In genomic region chr10:36172574-36172973, GRCh38 we compare ENCODE assay signal across 14 cellular contexts.
DNase-seq lines count a peak whose midpoint lies in the region; ATAC-seq and TF ChIP-seq lines count a peak whose summit lies in the region.
"Had no signal": no experiment of that assay in that cellular context is flagged by ENCODE, and none has a peak within 500 bp of the region (broad histone marks: within the 10 kb centered on the region; RNA-seq: fewer than 3 reads in every experiment).

No MANE protein-coding gene starts in this region.

- H3K27me3 ChIP-seq in GM23338 (ENCODE audit: insufficient read depth) (no peaks in the 10 kb centered on the region), smooth muscle cell (ENCODE audit: low read depth) (no peaks in the 10 kb centered on the region)

- H3K27me3 Mint-ChIP-seq in GM23338 (ENCODE audit: insufficient read depth, low read depth, poor library complexity) (no peaks in the 10 kb centered on the region), glutamatergic neuron (ENCODE audit: unreplicated experiment) (peaks cover 5% of the 10 kb centered on the region)
- no peaks in the 10 kb centered on the region for H3K27me3 Mint-ChIP-seq in activated CD8-positive, alpha-beta T cell treated with anti-CD3 and anti-CD28 coated beads for 36 hours
- H3K27me3 Mint-ChIP-seq: activated naive CD8-positive, alpha-beta T cell treated with anti-CD3 and anti-CD28 coated beads, Interleukin-2, amount 10 ng/mL, durations not matched to agents 7 days and 5 days; T-cell had no signal

- H3K9ac ChIP-seq in smooth muscle cell (ENCODE audit: low read depth), result peak overlapping the region; percentile 48

- CTCF ChIA-PET in activated CD8-positive, alpha-beta T cell treated with anti-CD3 and anti-CD28 coated beads for 36 hours (lab: Charles Lee), result no interaction called here

- no peaks in the 10 kb centered on the region for H3K9me3 ChIP-seq in smooth muscle cell (replicated peaks; ENCODE audit: low read depth)

- ATAC-seq in GM23338 (no peak), HG03439 (IDR thresholded peaks at IDR 0.05; ENCODE audit: unreplicated experiment) (no peak), GM19397 (IDR thresholded peaks at IDR 0.05; ENCODE audit: unreplicated experiment) (no peak)
- ATAC-seq in activated CD8-positive, alpha-beta T cell treated with anti-CD3 and anti-CD28 coated beads for 36 hours, result no peak
- ATAC-seq: stimulated activated effector memory CD8-positive, alpha-beta T cell treated with anti-CD3 and anti-CD28 coated beads, Interleukin-12 subunit alpha, Interleukin-12 subunit beta, amount 100 ng/mL, for 72 hours; T-cell had no signal

- H3K9me2 ChIP-seq in GM23338 (ENCODE audit: insufficient read depth), result no peaks in the 10 kb centered on the region

- no peak overlapping the region for H3K27ac Mint-ChIP-seq in GM23338
- peak overlapping the region; percentile 48 for H3K27ac Mint-ChIP-seq in glutamatergic neuron (ENCODE audit: unreplicated experiment)
- H3K27ac Mint-ChIP-seq in activated CD8-positive, alpha-beta T cell treated with anti-CD3 and anti-CD28 coated beads for 36 hours, result no peak overlapping the region
- H3K27ac Mint-ChIP-seq: activated naive CD8-positive, alpha-beta T cell treated with anti-CD3 and anti-CD28 coated beads, Interleukin-2, amount 10 ng/mL, durations not matched to agents 7 days and 5 days; stimulated activated effector memory CD8-positive, alpha-beta T cell treated with anti-CD3 and anti-CD28 coated beads, Interleukin-12 subunit alpha, Interleukin-12 subunit beta, amount 100 ng/mL, for 72 hours; T-cell had no signal

- WGBS in smooth muscle cell (ENCODE audit: low lambda C conversion rate), result 11% methylated on average over 4 of the region's 4 CpGs

- no peak for TF ChIP-seq CTCF in GM23338 (conservative IDR thresholded peaks at IDR 0.05; ENCODE audit: low read depth in 2 of 2)
- TF ChIP-seq CTCF in WI38 (IDR thresholded peaks at IDR 0.05; ENCODE audit: low read depth, low read length), result no peak
- TF ChIP-seq CTCF in glutamatergic neuron (IDR thresholded peaks at IDR 0.05; ENCODE audit: partially characterized antibody, unreplicated experiment), result no peak
- TF ChIP-seq CTCF in smooth muscle cell (IDR thresholded peaks at IDR 0.05; ENCODE audit: borderline replicate concordance, insufficient read depth, poor library complexity, severe bottlenecking), result no peak
- no peak for TF ChIP-seq CTCF in activated CD8-positive, alpha-beta T cell treated with anti-CD3 and anti-CD28 coated beads for 36 hours (IDR thresholded peaks at IDR 0.05)

- H3K36me3 Mint-ChIP-seq in GM23338 (ENCODE audit: low read depth) (no peaks in the 10 kb centered on the region), glutamatergic neuron (ENCODE audit: unreplicated experiment) (no peaks in the 10 kb centered on the region)
- no peaks in the 10 kb centered on the region for H3K36me3 Mint-ChIP-seq in activated CD8-positive, alpha-beta T cell treated with anti-CD3 and anti-CD28 coated beads for 36 hours (ENCODE audit: low read depth)
- H3K36me3 Mint-ChIP-seq: activated naive CD8-positive, alpha-beta T cell treated with anti-CD3 and anti-CD28 coated beads, Interleukin-2, amount 10 ng/mL, durations not matched to agents 7 days and 5 days; stimulated activated effector memory CD8-positive, alpha-beta T cell treated with anti-CD3 and anti-CD28 coated beads, Interleukin-12 subunit alpha, Interleukin-12 subunit beta, amount 100 ng/mL, for 72 hours; T-cell had no signal

- DNase-seq in GM23338 (ENCODE audit: low spot score) (no peak), glutamatergic neuron (no peak), smooth muscle cell (lab: John Stamatoyannopoulos, UW; ENCODE audit: unreplicated experiment) (no peak), NCI-H524 treated with DMSO at 0.1 percent for 48 hours (lab: John Stamatoyannopoulos, UW) (no peak)
- DNase-seq in activated CD8-positive, alpha-beta T cell treated with anti-CD3 and anti-CD28 coated beads for 36 hours, result no peak
- DNase-seq: activated CD8-positive, alpha-beta memory T cell treated with anti-CD3 and anti-CD28 coated beads for 24 hours; activated naive CD8-positive, alpha-beta T cell treated with anti-CD3 and anti-CD28 coated beads, Interleukin-2, amount 10 ng/mL, durations not matched to agents 7 days and 5 days; DMS79 treated with DMSO at 0.1 percent for 48 hours; NCI-H1105 treated with DMSO at 0.1 percent for 48 hours; T-cell had no signal

- POLR2A ChIA-PET in activated CD8-positive, alpha-beta T cell treated with anti-CD3 and anti-CD28 coated beads for 36 hours (lab: Charles Lee), result no interaction called here

- no peak overlapping the region for H3K4me3 ChIP-seq in GM23338
- H3K4me3 ChIP-seq in WI38 (ENCODE audit: low read depth, low read length), result peak overlapping the region; percentile 32
- no peak overlapping the region for H3K4me3 ChIP-seq in smooth muscle cell

- H3K27ac ChIP-seq in GM23338 (ENCODE audit: low read depth), result no peak overlapping the region
- peak overlapping the region; percentile 79 for H3K27ac ChIP-seq in smooth muscle cell (ENCODE audit: low read depth)

- H3K4me1 ChIP-seq in GM23338 (ENCODE audit: insufficient read depth), result peaks cover 48% of the 10 kb centered on the region
- peaks cover 8% of the 10 kb centered on the region for H3K4me1 ChIP-seq in smooth muscle cell (ENCODE audit: low read depth)

- peaks cover 48% of the 10 kb centered on the region for H3K4me1 Mint-ChIP-seq in GM23338
- peaks cover 11% of the 10 kb centered on the region for H3K4me1 Mint-ChIP-seq in glutamatergic neuron (ENCODE audit: low read depth, unreplicated experiment)
- no peaks in the 10 kb centered on the region for H3K4me1 Mint-ChIP-seq in activated CD8-positive, alpha-beta T cell treated with anti-CD3 and anti-CD28 coated beads for 36 hours (ENCODE audit: low read depth)
- H3K4me1 Mint-ChIP-seq: activated naive CD8-positive, alpha-beta T cell treated with anti-CD3 and anti-CD28 coated beads, Interleukin-2, amount 10 ng/mL, durations not matched to agents 7 days and 5 days; stimulated activated effector memory CD8-positive, alpha-beta T cell treated with anti-CD3 and anti-CD28 coated beads, Interleukin-12 subunit alpha, Interleukin-12 subunit beta, amount 100 ng/mL, for 72 hours; T-cell had no signal

- H3K36me3 ChIP-seq in GM23338 (ENCODE audit: insufficient read depth) (no peaks in the 10 kb centered on the region), smooth muscle cell (ENCODE audit: low read depth) (no peaks in the 10 kb centered on the region)

- intact Hi-C loops in activated CD8-positive, alpha-beta T cell treated with anti-CD3 and anti-CD28 coated beads for 36 hours (cut with micrococcal nuclease), result no loop called here

- no peak overlapping the region for H3K4me3 Mint-ChIP-seq in GM23338
- H3K4me3 Mint-ChIP-seq in glutamatergic neuron (ENCODE audit: unreplicated experiment), result no peak overlapping the region
- H3K4me3 Mint-ChIP-seq in activated CD8-positive, alpha-beta T cell treated with anti-CD3 and anti-CD28 coated beads for 36 hours, result no peak overlapping the region
- H3K4me3 Mint-ChIP-seq: activated naive CD8-positive, alpha-beta T cell treated with anti-CD3 and anti-CD28 coated beads, Interleukin-2, amount 10 ng/mL, durations not matched to agents 7 days and 5 days; stimulated activated effector memory CD8-positive, alpha-beta T cell treated with anti-CD3 and anti-CD28 coated beads, Interleukin-12 subunit alpha, Interleukin-12 subunit beta, amount 100 ng/mL, for 72 hours; T-cell had no signal

- H2AFZ ChIP-seq in GM23338, result no peak overlapping the region
- peak overlapping the region; percentile 75 for H2AFZ ChIP-seq in smooth muscle cell (ENCODE audit: low read depth)

- H3K79me2 ChIP-seq in GM23338 (replicated peaks; ENCODE audit: insufficient read depth), result no peaks in the 10 kb centered on the region
- H3K79me2 ChIP-seq in smooth muscle cell (ENCODE audit: low read depth), result no peaks in the 10 kb centered on the region

- H4K20me1 ChIP-seq in GM23338 (replicated peaks; ENCODE audit: insufficient read depth) (no peaks in the 10 kb centered on the region), smooth muscle cell (ENCODE audit: low read depth) (no peaks in the 10 kb centered on the region)

- H3F3A ChIP-seq in GM23338 (replicated peaks; ENCODE audit: low read depth) (no peaks in the 10 kb centered on the region), smooth muscle cell (ENCODE audit: low read depth) (no peaks in the 10 kb centered on the region)

- H3K9me3 Mint-ChIP-seq in GM23338 (no peaks in the 10 kb centered on the region; the same call in 2 of the 3 replicates), glutamatergic neuron (ENCODE audit: unreplicated experiment) (peaks cover 3% of the 10 kb centered on the region)
- H3K9me3 Mint-ChIP-seq in activated CD8-positive, alpha-beta T cell treated with anti-CD3 and anti-CD28 coated beads for 36 hours, result no peaks in the 10 kb centered on the region

- H3K4me2 ChIP-seq in GM23338, result peak overlapping the region; percentile 32; the same call in 1 of the 2 replicates
- H3K4me2 ChIP-seq in smooth muscle cell, result peak overlapping the region; percentile 75

TF ChIP-seq in GM23338, 12 proteins besides CTCF, POLR2A, EP300 and RAD21 (continues in another document):
- TF ChIP-seq POLR2AphosphoS5 (IDR thresholded peaks at IDR 0.05; ENCODE audit: low read depth) (no peak), EZH2phosphoT487 (IDR thresholded peaks at IDR 0.05; ENCODE audit: unreplicated experiment) (no peak), ZNF331 (CRISPR knock-in tag; IDR thresholded peaks at IDR 0.05; ENCODE audit: low read depth) (no peak), NANOG (IDR thresholded peaks at IDR 0.05; ENCODE audit: borderline replicate concordance) (no peak), CREB1 (CRISPR knock-in tag; IDR thresholded peaks at IDR 0.05; ENCODE audit: low read depth) (no peak), ZNF114 (CRISPR knock-in tag; IDR thresholded peaks at IDR 0.05) (no peak), EZH2 (IDR thresholded peaks at IDR 0.05; ENCODE audit: low read depth, unreplicated experiment) (no peak), ETS1 (IDR thresholded peaks at IDR 0.05) (no peak), JUNB (IDR thresholded peaks at IDR 0.05; ENCODE audit: unreplicated experiment) (no peak), STAT1 (IDR thresholded peaks at IDR 0.05; ENCODE audit: unreplicated experiment) (no peak)
